21 cellular contexts compared by ENCODE assay signal in genomic region chr11:92424281-92424680, GRCh38.
"Had no signal": no experiment of that assay in that cellular context is flagged by ENCODE, and none has a peak within 500 bp of the region (broad histone marks: within the 10 kb centered on the region; RNA-seq: fewer than 3 reads in every experiment).

No MANE protein-coding gene starts in this region.

- H3K4me1 ChIP-seq: gastrocnemius medialis, heart right ventricle, neural progenitor cell, pancreas, suprapubic skin had no signal

- H3K9me3 ChIP-seq: gastrocnemius medialis, pancreas, suprapubic skin had no signal

- H3K27me3 Mint-ChIP-seq: effector memory CD8-positive, alpha-beta T cell; stimulated activated naive B cell treated with anti-CD40 and anti-IgM and Interleukin-4, amounts not matched to agents 10 μg/mL and 1 μg/mL and 100 μg/mL, for 72 hours had no signal

- H3K27ac Mint-ChIP-seq: activated CD8-positive, alpha-beta T cell treated with anti-CD3 and anti-CD28 coated beads, Interleukin-2, amount 10 ng/mL, durations not matched to agents 7 days and 5 days; activated naive CD4-positive, alpha-beta T cell treated with anti-CD3 and anti-CD28 coated beads, Interleukin-2, amount 50 U/mL, for 72 hours; effector memory CD8-positive, alpha-beta T cell; neural progenitor cell; stimulated activated naive B cell treated with anti-CD40 and anti-IgM and Interleukin-4, amounts not matched to agents 10 μg/mL and 1 μg/mL and 100 μg/mL, for 72 hours; WTC11 had no signal

- H3K4me1 Mint-ChIP-seq: neural progenitor cell had no signal

- ATAC-seq: activated CD8-positive, alpha-beta T cell treated with anti-CD3 and anti-CD28 coated beads, Interleukin-2, amount 10 ng/mL, durations not matched to agents 7 days and 5 days; activated naive CD4-positive, alpha-beta T cell treated with anti-CD3 and anti-CD28 coated beads, Interleukin-2, amount 50 U/mL, for 72 hours; effector memory CD8-positive, alpha-beta T cell; gastrocnemius medialis; heart right ventricle; left lobe of liver; pancreas; stimulated activated naive B cell treated with anti-CD40 and anti-IgM and Interleukin-4, amounts not matched to agents 10 μg/mL and 1 μg/mL and 100 μg/mL, for 72 hours; WTC11 had no signal

- H3K4me3 Mint-ChIP-seq: activated CD8-positive, alpha-beta T cell treated with anti-CD3 and anti-CD28 coated beads, Interleukin-2, amount 10 ng/mL, durations not matched to agents 7 days and 5 days; effector memory CD8-positive, alpha-beta T cell; neural progenitor cell; stimulated activated naive B cell treated with anti-CD40 and anti-IgM and Interleukin-4, amounts not matched to agents 10 μg/mL and 1 μg/mL and 100 μg/mL, for 72 hours; WTC11 had no signal

- DNase-seq: activated CD4-positive, alpha-beta T cell treated with anti-CD3 and anti-CD28 coated beads for 4 hours; activated CD8-positive, alpha-beta memory T cell treated with anti-CD3 and anti-CD28 coated beads, Interleukin-2, amount 50 U/mL, for 4 hours; activated CD8-positive, alpha-beta T cell treated with anti-CD3 and anti-CD28 coated beads, Interleukin-2, amount 10 ng/mL, durations not matched to agents 7 days and 5 days; activated effector memory CD4-positive, alpha-beta T cell treated with anti-CD3 and anti-CD28 coated beads, Interleukin-2, amount 50 U/mL, for 16 hours; activated T-cell treated with anti-CD3 and anti-CD28 coated beads, Interleukin-2, amount 50 U/mL, for 48 hours; dermis blood vessel endothelial cell; effector memory CD8-positive, alpha-beta T cell; gastrocnemius medialis; heart right ventricle; midbrain; pancreas; stimulated activated CD4-positive, alpha-beta T cell treated with anti-CD3 and anti-CD28 coated beads, Interleukin-15, amount 100 ng/mL, for 24 hours; stimulated activated CD4-positive, alpha-beta T cell treated with anti-CD3 and anti-CD28 coated beads, Interleukin-4, amount 100 ng/mL, for 1 hour; stimulated activated naive B cell treated with anti-CD40 and anti-IgM and Interleukin-4, amounts not matched to agents 10 μg/mL and 1 μg/mL and 100 μg/mL, for 72 hours; trophoblast cell had no signal

- H2AFZ ChIP-seq: neural progenitor cell had no signal

- H3K4me2 ChIP-seq: neural progenitor cell had no signal

- H3K36me3 ChIP-seq: gastrocnemius medialis, heart right ventricle, neural progenitor cell, pancreas, suprapubic skin had no signal

- H3K9ac ChIP-seq: neural progenitor cell had no signal

- H3K4me3 ChIP-seq: gastrocnemius medialis, heart right ventricle, neural progenitor cell, pancreas, skin epidermis, suprapubic skin had no signal

- H3K27ac ChIP-seq: gastrocnemius medialis, heart right ventricle, neural progenitor cell, pancreas, skin epidermis, suprapubic skin had no signal

- H3K27me3 ChIP-seq: gastrocnemius medialis, heart right ventricle, neural progenitor cell, pancreas, suprapubic skin had no signal

- H3K36me3 Mint-ChIP-seq: stimulated activated naive B cell treated with anti-CD40 and anti-IgM and Interleukin-4, amounts not matched to agents 10 μg/mL and 1 μg/mL and 100 μg/mL, for 72 hours had no signal
